Comparison of ENCODE assay signal across 21 cellular contexts in the genomic region with DNA sequence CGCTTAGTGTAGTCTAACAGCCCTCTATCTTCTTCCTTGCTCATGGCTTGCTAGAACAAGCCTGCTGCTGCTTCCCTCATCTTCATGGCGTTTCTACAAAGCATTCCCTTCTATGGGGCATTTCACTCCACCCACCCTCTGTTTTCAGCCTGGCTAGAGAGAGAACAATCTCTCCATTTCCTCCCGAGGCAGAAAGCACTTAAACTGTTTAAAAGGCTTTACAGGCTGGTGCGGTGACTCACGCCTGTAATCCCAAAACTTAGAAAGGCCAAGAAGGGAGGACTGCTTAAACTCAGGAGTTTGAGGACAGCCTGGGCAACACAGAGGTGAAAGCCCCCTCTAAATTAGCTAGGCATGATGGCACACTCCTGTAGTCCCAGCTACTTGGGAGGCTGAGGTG. TPM values are rescaled to one million over a fixed set of nuclear protein-coding genes. Genes with fewer than 3 reads are reported as not detected.
DNase-seq lines count a peak whose midpoint lies in the region; TF ChIP-seq lines count a peak whose summit lies in the region.
"Had no signal": no experiment of that assay in that cellular context is flagged by ENCODE, and none has a peak within 500 bp of the region (broad histone marks: within the 10 kb centered on the region; RNA-seq: fewer than 3 reads in every experiment).

No MANE protein-coding gene starts in this region.

- H3K36me3 ChIP-seq in MG63, result peaks cover 75% of the 10 kb centered on the region
- peaks cover 13 to 20% of the 10 kb centered on the region in 2 experiments for H3K36me3 ChIP-seq in mesenchymal stem cell (ENCODE audit: control insufficient read depth in 1 of 2, insufficient read depth in 2 of 2, low read depth in 1 of 2, low read length in 2 of 2)
- H3K36me3 ChIP-seq in hepatocyte (replicated peaks; ENCODE audit: insufficient read depth, low read depth), result no peaks in the 10 kb centered on the region
- H3K36me3 ChIP-seq in H7 (replicated peaks; ENCODE audit: control insufficient read depth, insufficient read depth, low read length), result peaks cover 55% of the 10 kb centered on the region
- H3K36me3 ChIP-seq: Peyer's patch had no signal

- no peaks in the 10 kb centered on the region for H3K27me3 Mint-ChIP-seq in activated CD4-positive, alpha-beta T cell treated with anti-CD3 and anti-CD28 coated beads, Interleukin-2, amount 10 ng/mL, durations not matched to agents 24 days and 14 days
- H3K27me3 Mint-ChIP-seq in endothelial cell (ENCODE audit: unreplicated experiment), result no peaks in the 10 kb centered on the region

- no peak overlapping the region for H2BK5ac ChIP-seq in mesenchymal stem cell (ENCODE audit: low read depth, low read length, poor library complexity, severe bottlenecking)

- no peak overlapping the region for H3K27ac ChIP-seq in mesenchymal stem cell (ENCODE audit: low read length, poor library complexity, severe bottlenecking)
- no peak overlapping the region for H3K27ac ChIP-seq in hepatocyte
- H3K27ac ChIP-seq: 22Rv1, Peyer's patch, SJCRH30 had no signal

- no peak for DNase-seq in activated CD4-positive, alpha-beta T cell treated with anti-CD3 and anti-CD28 coated beads, Interleukin-2, amount 10 ng/mL, durations not matched to agents 24 days and 14 days
- DNase-seq in activated CD4-positive, alpha-beta T cell treated with anti-CD3 and anti-CD28 coated beads, Interleukin-2, amount 50 U/mL, for 4 hours, result no peak
- DNase-seq in MG63 (peak; percentile 9), endothelial cell (ENCODE audit: low spot score) (no peak), mesenchymal stem cell (peak; percentile 39), hepatocyte (ENCODE audit: low spot score) (no peak), GOT3 (lab: John Stamatoyannopoulos, UW) (no peak), H7 (no peak)
- DNase-seq: C1 segment of cervical spinal cord; CD8-positive, alpha-beta T cell; GF-D8; NCI-H1105; NCI-H146; NCI-H2029; NCI-H226; NCI-H510A treated with DMSO at 0.1 percent for 48 hours; NCI-H748 treated with DMSO at 0.1 percent for 48 hours; NK-92 treated with Interleukin-12 subunit alpha and Interleukin-12 subunit beta, amount 100 ng/mL, for 24 hours; Peyer's patch; SJCRH30 had no signal

- no peak overlapping the region for H3K4ac ChIP-seq in mesenchymal stem cell (ENCODE audit: low read depth in 1 of 2, low read length in 2 of 2)

- H2AFZ ChIP-seq in mesenchymal stem cell (ENCODE audit: low read depth, low read length) (peak overlapping the region; percentile 53), hepatocyte (no peak overlapping the region)

- no peaks in the 10 kb centered on the region for H3K9me3 Mint-ChIP-seq in activated CD4-positive, alpha-beta T cell treated with anti-CD3 and anti-CD28 coated beads, Interleukin-2, amount 10 ng/mL, durations not matched to agents 24 days and 14 days
- H3K9me3 Mint-ChIP-seq in endothelial cell (ENCODE audit: unreplicated experiment), result no peaks in the 10 kb centered on the region
- H3K9me3 Mint-ChIP-seq: CD8-positive, alpha-beta T cell had no signal

- no peaks in the 10 kb centered on the region for H3K79me2 ChIP-seq in hepatocyte

- no peak overlapping the region for H2BK12ac ChIP-seq in mesenchymal stem cell (ENCODE audit: low read length in 2 of 2)

- H4K91ac ChIP-seq in mesenchymal stem cell (ENCODE audit: low read length), result no peak overlapping the region

- no peak overlapping the region for H3K23ac ChIP-seq in mesenchymal stem cell (ENCODE audit: low read length in 2 of 2)

- no peak overlapping the region for H3K4me3 Mint-ChIP-seq in activated CD4-positive, alpha-beta T cell treated with anti-CD3 and anti-CD28 coated beads, Interleukin-2, amount 10 ng/mL, durations not matched to agents 24 days and 14 days
- no peak overlapping the region for H3K4me3 Mint-ChIP-seq in endothelial cell (ENCODE audit: unreplicated experiment)
- H3K4me3 Mint-ChIP-seq: CD8-positive, alpha-beta T cell had no signal

- peak overlapping the region in 1 of 2 experiments; percentile 22 for H3K18ac ChIP-seq in mesenchymal stem cell (ENCODE audit: low read depth in 1 of 2, low read length in 2 of 2)

- no peak overlapping the region for H2AK5ac ChIP-seq in mesenchymal stem cell (ENCODE audit: low read length, severe bottlenecking)

- peaks cover 2% of the 10 kb centered on the region for H3K4me1 Mint-ChIP-seq in activated CD4-positive, alpha-beta T cell treated with anti-CD3 and anti-CD28 coated beads, Interleukin-2, amount 10 ng/mL, durations not matched to agents 24 days and 14 days
- no peaks in the 10 kb centered on the region for H3K4me1 Mint-ChIP-seq in endothelial cell (ENCODE audit: unreplicated experiment)

- intact Hi-C loops in activated CD4-positive, alpha-beta T cell treated with anti-CD3 and anti-CD28 coated beads, Interleukin-2, amount 10 ng/mL, durations not matched to agents 24 days and 14 days (cut with micrococcal nuclease), result no loop called here

- H4K20me1 ChIP-seq in hepatocyte (ENCODE audit: insufficient read depth, poor library complexity, severe bottlenecking), result no peaks in the 10 kb centered on the region

- H2BK15ac ChIP-seq in mesenchymal stem cell (ENCODE audit: low read depth, poor library complexity, severe bottlenecking), result no peak overlapping the region

- H3K4me3 ChIP-seq in MG63 (no peak overlapping the region), mesenchymal stem cell (ENCODE audit: insufficient read depth in 1 of 2, low read depth in 1 of 2, low read length in 2 of 2) (no peak overlapping the region), hepatocyte (no peak overlapping the region), H7 (ENCODE audit: insufficient read depth, low read depth, low read length) (no peak overlapping the region)
- H3K4me3 ChIP-seq: Peyer's patch, SJCRH30 had no signal

- peaks cover 2% of the 10 kb centered on the region for H3K79me1 ChIP-seq in mesenchymal stem cell (replicated peaks; ENCODE audit: low read length, poor library complexity, severe bottlenecking)

- H4K8ac ChIP-seq in mesenchymal stem cell (ENCODE audit: low read length), result peak overlapping the region; percentile 42

- H3K4me1 ChIP-seq in mesenchymal stem cell (ENCODE audit: control insufficient read depth, insufficient read depth, low read depth, low read length) (no peaks in the 10 kb centered on the region), hepatocyte (ENCODE audit: insufficient read depth) (no peaks in the 10 kb centered on the region)
- H3K4me1 ChIP-seq: Peyer's patch, SJCRH30 had no signal

- H3K4me2 ChIP-seq in mesenchymal stem cell (ENCODE audit: low read length, poor library complexity, severe bottlenecking) (no peak overlapping the region), hepatocyte (no peak overlapping the region)

- H3K27me3 ChIP-seq in MG63, result no peaks in the 10 kb centered on the region
- H3K27me3 ChIP-seq in mesenchymal stem cell (ENCODE audit: control insufficient read depth in 1 of 2, insufficient read depth in 1 of 2, low read length in 2 of 2), result no peaks in the 10 kb centered on the region
- no peaks in the 10 kb centered on the region for H3K27me3 ChIP-seq in hepatocyte
- H3K27me3 ChIP-seq in H7 (ENCODE audit: control insufficient read depth, insufficient read depth, low read length), result no peaks in the 10 kb centered on the region
- H3K27me3 ChIP-seq: Peyer's patch, SJCRH30 had no signal

- H3K9ac ChIP-seq in mesenchymal stem cell (ENCODE audit: low read length), result no peak overlapping the region

- H3K9me2 ChIP-seq in hepatocyte (replicated peaks; ENCODE audit: insufficient read depth), result no peaks in the 10 kb centered on the region

- no peak overlapping the region for H3K14ac ChIP-seq in mesenchymal stem cell (ENCODE audit: low read length in 2 of 2)

- H3K36me3 Mint-ChIP-seq in activated CD4-positive, alpha-beta T cell treated with anti-CD3 and anti-CD28 coated beads, Interleukin-2, amount 10 ng/mL, durations not matched to agents 24 days and 14 days (ENCODE audit: low read depth), result peaks cover 53% of the 10 kb centered on the region
- peaks cover 4% of the 10 kb centered on the region for H3K36me3 Mint-ChIP-seq in endothelial cell (ENCODE audit: low read depth, unreplicated experiment)

- 57% methylated on average over 5 of the region's 5 CpGs for WGBS in mesenchymal stem cell
- 60% methylated on average over 5 of the region's 5 CpGs for WGBS in hepatocyte (ENCODE audit: low lambda C conversion rate, missing lambda C conversion rate)

- no peak overlapping the region for H2BK120ac ChIP-seq in mesenchymal stem cell (ENCODE audit: low read depth, low read length)

- H3K9me3 ChIP-seq in MG63 (no peaks in the 10 kb centered on the region), mesenchymal stem cell (ENCODE audit: control insufficient read depth, low read length) (no peaks in the 10 kb centered on the region), hepatocyte (ENCODE audit: low read depth) (no peaks in the 10 kb centered on the region)
- H3K9me3 ChIP-seq: Peyer's patch, SJCRH30 had no signal

- H3K27ac Mint-ChIP-seq in activated CD4-positive, alpha-beta T cell treated with anti-CD3 and anti-CD28 coated beads, Interleukin-2, amount 10 ng/mL, durations not matched to agents 24 days and 14 days, result peak overlapping the region; percentile 34
- H3K27ac Mint-ChIP-seq in endothelial cell (ENCODE audit: unreplicated experiment), result peak overlapping the region; percentile 74
- H3K27ac Mint-ChIP-seq: CD8-positive, alpha-beta T cell had no signal

- no peak for TF ChIP-seq CTCF in endothelial cell (IDR thresholded peaks at IDR 0.05; ENCODE audit: unreplicated experiment)
- no peak for TF ChIP-seq CTCF in hepatocyte (IDR thresholded peaks at IDR 0.05; ENCODE audit: poor library complexity)

RNA-seq across cellular contexts. Expression of gene ORC1, which starts 17.8 kb away (rescaled TPM):
- 43.5 and 44.2 TPM in 2 replicates for total RNA-seq in activated CD4-positive, alpha-beta T cell treated with anti-CD3 and anti-CD28 coated beads, Interleukin-2, amount 10 ng/mL, durations not matched to agents 24 days and 14 days
- 16.0 and 23.1 TPM in 2 replicates for total RNA-seq in MG63 (2014; rRNA removed; shearing (Covaris generic); ENCODE audit: low replicate concordance)
- 4.9 TPM for total RNA-seq in endothelial cell (ENCODE audit: unreplicated experiment)
- 1.3 TPM for polyA plus RNA-seq in mesenchymal stem cell (2013, experiment 1 of 2)
- 1.5 TPM for polyA plus RNA-seq in mesenchymal stem cell (2013, experiment 2 of 2)
- total RNA-seq in hepatocyte, result 2.6 and 3.1 TPM in 2 replicates
- 1.3 and 1.8 TPM in 2 replicates for polyA plus RNA-seq in hepatocyte
- total RNA-seq in H7 (2014; rRNA removed; shearing (Covaris generic)), result 94.3 and 95.0 TPM in 2 replicates

RNA-seq across cellular contexts. Expression of gene PRPF38A, which starts 17.9 kb away (rescaled TPM):
- 106 and 108 TPM in 2 replicates for total RNA-seq in activated CD4-positive, alpha-beta T cell treated with anti-CD3 and anti-CD28 coated beads, Interleukin-2, amount 10 ng/mL, durations not matched to agents 24 days and 14 days
- total RNA-seq in MG63 (2014; rRNA removed; shearing (Covaris generic); ENCODE audit: low replicate concordance), result 10.0 and 14.1 TPM in 2 replicates
- total RNA-seq in endothelial cell (ENCODE audit: unreplicated experiment) (61.9 TPM), hepatocyte (12.8 and 13.8 TPM in 2 replicates)
- 22.8 TPM for polyA plus RNA-seq in mesenchymal stem cell (2013, experiment 1 of 2)
- polyA plus RNA-seq in mesenchymal stem cell (2013, experiment 2 of 2), result 21.8 TPM
- polyA plus RNA-seq in hepatocyte, result 23.8 and 35.9 TPM in 2 replicates
- total RNA-seq in H7 (2014; rRNA removed; shearing (Covaris generic)), result 24.1 and 33.5 TPM in 2 replicates

RNA-seq across cellular contexts. Expression of gene CC2D1B, which starts 20.5 kb away (rescaled TPM):
- 34.8 and 36.7 TPM in 2 replicates for total RNA-seq in activated CD4-positive, alpha-beta T cell treated with anti-CD3 and anti-CD28 coated beads, Interleukin-2, amount 10 ng/mL, durations not matched to agents 24 days and 14 days
- 24.2 and 25.3 TPM in 2 replicates for total RNA-seq in MG63 (2014; rRNA removed; shearing (Covaris generic); ENCODE audit: low replicate concordance)
- total RNA-seq in endothelial cell (ENCODE audit: unreplicated experiment) (43.1 TPM), hepatocyte (22.7 and 28.4 TPM in 2 replicates)
- 16.4 TPM for polyA plus RNA-seq in mesenchymal stem cell (2013, experiment 1 of 2)
- 15.3 TPM for polyA plus RNA-seq in mesenchymal stem cell (2013, experiment 2 of 2)
- 21.5 and 25.5 TPM in 2 replicates for polyA plus RNA-seq in hepatocyte
- 20.5 and 28.5 TPM in 2 replicates for total RNA-seq in H7 (2014; rRNA removed; shearing (Covaris generic))

Comparison
In these comparisons a context has a peak if more than half of its experiments do, and no peak if none do; other contexts are left out.
1. DNase-seq: peak in MG63 (single experiment) and mesenchymal stem cell (single experiment); none in activated CD4-positive, alpha-beta T cell treated with anti-CD3 and anti-CD28 coated beads, Interleukin-2, amount 10 ng/mL, durations not matched to agents 24 days and 14 days (single experiment), activated CD4-positive, alpha-beta T cell treated with anti-CD3 and anti-CD28 coated beads, Interleukin-2, amount 50 U/mL, for 4 hours (0 of 2), endothelial cell (single experiment), hepatocyte (single experiment), GOT3 (single experiment) and H7 (single experiment).